Comparison of ENCODE assay signal across 25 cellular contexts in the genomic region with DNA sequence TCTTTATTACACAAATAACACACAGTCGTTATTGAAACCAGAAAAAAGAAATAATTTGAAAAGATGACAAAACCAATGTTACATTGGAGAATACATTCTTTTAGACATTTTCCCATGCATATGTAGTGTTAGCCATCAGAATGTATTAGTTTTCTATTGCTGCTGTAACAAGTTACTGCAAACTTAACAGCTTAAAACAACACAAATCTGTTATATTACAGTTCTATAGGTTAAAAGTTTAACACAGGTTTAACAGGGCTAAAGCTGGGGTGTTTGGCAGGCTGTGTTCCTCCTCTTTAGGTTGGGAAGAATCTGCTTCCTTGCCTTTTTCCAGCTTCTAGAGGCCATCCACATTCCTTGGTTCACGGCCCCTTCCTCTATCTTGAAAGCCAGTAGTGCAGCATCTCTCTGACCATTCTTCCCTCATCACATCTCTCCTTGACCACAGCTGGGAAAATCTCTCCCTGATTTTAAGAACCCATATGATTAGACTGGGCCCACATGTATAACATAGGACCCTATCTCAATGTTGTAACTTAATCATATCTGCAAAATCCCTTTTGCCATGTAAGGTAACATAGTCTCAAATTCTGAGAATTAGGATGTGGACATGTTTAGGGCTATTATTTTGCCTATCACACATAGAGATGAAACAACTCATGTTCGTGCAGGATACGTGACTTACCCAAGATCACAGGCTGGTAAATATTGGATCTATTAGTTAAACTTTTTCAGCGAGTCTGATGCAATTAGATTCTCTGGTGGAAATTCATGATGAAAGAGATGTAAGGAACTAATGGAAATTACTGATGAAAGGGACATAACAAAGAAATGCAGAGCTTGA.
A peak's percentile ranks its signal among the peaks of the same experiment; 100 is the strongest.
DNase-seq lines count a peak whose midpoint lies in the region; ATAC-seq and TF ChIP-seq lines count a peak whose summit lies in the region.
"Had no signal": no experiment of that assay in that cellular context is flagged by ENCODE, and none has a peak within 500 bp of the region (broad histone marks: within the 10 kb centered on the region; RNA-seq: fewer than 3 reads in every experiment).

No MANE protein-coding gene starts in this region.

- TF ChIP-seq RAD21 in liver (IDR thresholded peaks at IDR 0.05), result peak in 1 of 2 donors; percentile 40

- POLR2A ChIA-PET in PC-9 (lab: Charles Lee; ENCODE audit: unreplicated experiment), result interaction anchor here (0.6 to 0.8 kb wide), 2 partner anchors 22 to 175 kb away, joined by 7 to 9 read pairs; no protein-coding TSS in a partner anchor

- H3K27me3 ChIP-seq in cardiac muscle cell (no peaks in the 10 kb centered on the region), PC-9 (ENCODE audit: insufficient read depth, low read depth) (no peaks in the 10 kb centered on the region), liver (ENCODE audit: control insufficient read depth in 4 of 4, insufficient read depth in 4 of 4, low read length in 3 of 4) (no peaks in the 10 kb centered on the region), smooth muscle cell (ENCODE audit: low read depth) (no peaks in the 10 kb centered on the region), ovary (no peaks in the 10 kb centered on the region)
- H3K27me3 ChIP-seq: neural progenitor cell had no signal

- DNase-seq in cardiac muscle cell (ENCODE audit: low read depth in 1 of 2, low spot score in 1 of 2), result no peak
- no peak for DNase-seq in left ventricle myocardium superior
- DNase-seq in PC-9, result no peak
- no peak for DNase-seq in smooth muscle cell (lab: John Stamatoyannopoulos, UW; ENCODE audit: unreplicated experiment)
- DNase-seq in ovary, result no peak
- DNase-seq: 8988T; activated CD4-positive, alpha-beta T cell treated with anti-CD3 and anti-CD28 coated beads, Interleukin-2, amount 10 ng/mL, durations not matched to agents 24 days and 14 days; activated gamma-delta T cell; activated T-cell treated with anti-CD3 and anti-CD28 coated beads, Interleukin-2, amount 50 U/mL, for 24 hours; CD8-positive, alpha-beta T cell; GM23248; HFFc6; NCI-H1694; NCI-H2171; NCI-H526; stimulated activated naive CD8-positive, alpha-beta T cell treated with anti-CD3 and anti-CD28 coated beads, Interleukin-15, Interleukin-2, amounts not matched to agents 100 U/mL and 50 U/mL, for 24 hours; SW 1271; T-helper 9 cell; WERI-Rb-1 had no signal

- TSS peak; percentile 11 for BruUV-seq in PC-9 (replicated peaks; lab: Mats Ljungman, UMichigan)

- H3K4me1 ChIP-seq in cardiac muscle cell (ENCODE audit: low read depth) (peaks cover 8% of the 10 kb centered on the region), PC-9 (replicated peaks; ENCODE audit: insufficient read depth) (peaks cover 63% of the 10 kb centered on the region), liver (ENCODE audit: control insufficient read depth in 4 of 4, insufficient read depth in 4 of 4, low read length in 3 of 4) (peaks cover 0 to 10% (median 7%) of the 10 kb centered on the region in 4 donors), smooth muscle cell (ENCODE audit: low read depth) (peaks cover 20% of the 10 kb centered on the region), ovary (ENCODE audit: insufficient read depth) (no peaks in the 10 kb centered on the region)

- no peaks in the 10 kb centered on the region for H3K36me3 ChIP-seq in cardiac muscle cell
- no peaks in the 10 kb centered on the region for H3K36me3 ChIP-seq in PC-9 (ENCODE audit: low read depth)
- no peaks in the 10 kb centered on the region for H3K36me3 ChIP-seq in liver (ENCODE audit: control insufficient read depth in 4 of 4, insufficient read depth in 3 of 4, low read depth in 1 of 4, low read length in 3 of 4)
- H3K36me3 ChIP-seq in smooth muscle cell (ENCODE audit: low read depth), result no peaks in the 10 kb centered on the region
- no peaks in the 10 kb centered on the region for H3K36me3 ChIP-seq in ovary
- H3K36me3 ChIP-seq: neural progenitor cell, thoracic aorta, WERI-Rb-1 had no signal

- H3K9me3 ChIP-seq in cardiac muscle cell (ENCODE audit: low read depth), result no peaks in the 10 kb centered on the region
- H3K9me3 ChIP-seq in PC-9 (ENCODE audit: insufficient read depth, low read depth), result no peaks in the 10 kb centered on the region
- H3K9me3 ChIP-seq in liver (ENCODE audit: control insufficient read depth in 4 of 4, low read length in 3 of 4), result no peaks in the 10 kb centered on the region
- H3K9me3 ChIP-seq in smooth muscle cell (replicated peaks; ENCODE audit: low read depth), result no peaks in the 10 kb centered on the region
- H3K9me3 ChIP-seq in ovary, result no peaks in the 10 kb centered on the region
- H3K9me3 ChIP-seq: thoracic aorta had no signal

- CTCF ChIA-PET in PC-9 (lab: Charles Lee), result interaction anchor here (0.6 to 2.1 kb wide), 2 partner anchors 8 to 104 kb away, joined by 5 to 8 read pairs; no protein-coding TSS in a partner anchor

- ATAC-seq in left ventricle myocardium superior (no peak), HG03280 (IDR thresholded peaks at IDR 0.05; ENCODE audit: unreplicated experiment) (no peak), GM18505 (IDR thresholded peaks at IDR 0.05; ENCODE audit: unreplicated experiment) (no peak)
- ATAC-seq: CD8-positive, alpha-beta T cell; Panc1; stimulated activated naive CD8-positive, alpha-beta T cell treated with anti-CD3 and anti-CD28 coated beads, Interleukin-15, Interleukin-2, amounts not matched to agents 100 U/mL and 50 U/mL, for 24 hours had no signal

- WGBS in liver, result 61% methylated on average over 5 of the region's 5 CpGs
- 97% methylated on average over 5 of the region's 5 CpGs for WGBS in smooth muscle cell (ENCODE audit: low lambda C conversion rate)
- 94 to 96% (median 95%) methylated on average over 5 of the region's 5 CpGs for WGBS in ovary, 3 donors

- TF ChIP-seq POLR2A in GM18505 (IDR thresholded peaks at IDR 0.05; ENCODE audit: borderline replicate concordance, extremely low read depth, insufficient read depth, insufficient read length) (no peak), ovary (IDR thresholded peaks at IDR 0.05) (no peak)

- TF ChIP-seq CTCF in cardiac muscle cell (IDR thresholded peaks at IDR 0.05; ENCODE audit: low read depth, low read length) (no peak), PC-9 (conservative IDR thresholded peaks at IDR 0.05) (no peak), liver (IDR thresholded peaks at IDR 0.05; ENCODE audit: low read depth, low read length, missing input control) (no peak), smooth muscle cell (IDR thresholded peaks at IDR 0.05; ENCODE audit: borderline replicate concordance, insufficient read depth, poor library complexity, severe bottlenecking) (no peak), ovary (IDR thresholded peaks at IDR 0.05) (no peak)

- intact Hi-C loops in left ventricle myocardium superior (cut with micrococcal nuclease), result no loop called here
- intact Hi-C loops in PC-9 (cut with micrococcal nuclease; ENCODE audit: unreplicated experiment), result no loop called here
- intact Hi-C loops in ovary (cut with DNase I), result no loop called here

- H4K20me1 ChIP-seq in PC-9 (ENCODE audit: insufficient read depth) (no peaks in the 10 kb centered on the region), smooth muscle cell (ENCODE audit: low read depth) (no peaks in the 10 kb centered on the region)

- H3K9ac ChIP-seq in liver (ENCODE audit: low read depth in 1 of 2, low read length in 2 of 2) (no peak overlapping the region), smooth muscle cell (ENCODE audit: low read depth) (no peak overlapping the region)
- H3K9ac ChIP-seq: GM23248, neural progenitor cell had no signal

- H3K79me2 ChIP-seq in PC-9 (ENCODE audit: low read depth) (no peaks in the 10 kb centered on the region), smooth muscle cell (ENCODE audit: low read depth) (no peaks in the 10 kb centered on the region)

- no peak for TF ChIP-seq EP300 in ovary (IDR thresholded peaks at IDR 0.05)

- no peak overlapping the region for H2AFZ ChIP-seq in PC-9
- H2AFZ ChIP-seq in smooth muscle cell (ENCODE audit: low read depth), result peak overlapping the region; percentile 18
- H2AFZ ChIP-seq: GM23248 had no signal

- H3K4me3 ChIP-seq in cardiac muscle cell (no peak overlapping the region), PC-9 (no peak overlapping the region; the same call in 1 of the 2 replicates), liver (ENCODE audit: low read depth in 1 of 3, low read length in 3 of 3) (no peak overlapping the region), smooth muscle cell (no peak overlapping the region), ovary (no peak overlapping the region)
- H3K4me3 ChIP-seq: GM23248, neural progenitor cell, thoracic aorta had no signal

- H3F3A ChIP-seq in PC-9 (ENCODE audit: insufficient read depth, low read depth), result peaks cover 52% of the 10 kb centered on the region
- peaks cover 9% of the 10 kb centered on the region for H3F3A ChIP-seq in smooth muscle cell (ENCODE audit: low read depth)

- H3K27ac ChIP-seq in cardiac muscle cell, result peak overlapping the region; percentile 1
- H3K27ac ChIP-seq in PC-9, result peak overlapping the region; percentile 89
- H3K27ac ChIP-seq in liver (ENCODE audit: low read depth in 1 of 2, low read length in 2 of 2), result peak overlapping the region; percentile 42 to 68
- peak overlapping the region; percentile 90 for H3K27ac ChIP-seq in smooth muscle cell (ENCODE audit: low read depth)
- H3K27ac ChIP-seq in ovary, result no peak overlapping the region
- H3K27ac ChIP-seq: GM23248, neural progenitor cell, WERI-Rb-1 had no signal

- H3K9me2 ChIP-seq in PC-9 (ENCODE audit: insufficient read depth), result no peaks in the 10 kb centered on the region

- H3K4me2 ChIP-seq in PC-9, result peak overlapping the region; percentile 44
- H3K4me2 ChIP-seq in smooth muscle cell, result peak overlapping the region; percentile 75
- H3K4me2 ChIP-seq: neural progenitor cell had no signal

TF ChIP-seq in liver, 16 proteins besides CTCF, POLR2A, EP300 and RAD21 (continues in another document):
- TF ChIP-seq SP1 (IDR thresholded peaks at IDR 0.05) (peak; percentile 82), FOXA2 (IDR thresholded peaks at IDR 0.05) (peak; percentile 82), RXRA (IDR thresholded peaks at IDR 0.05) (peak; percentile 31 to 58), HNF4A (conservative IDR thresholded peaks at IDR 0.05) (peak; percentile 64 to 74), JUND (IDR thresholded peaks at IDR 0.05) (peak; percentile 64 to 69), FOXA1 (IDR thresholded peaks at IDR 0.05) (peak; percentile 86), EGR1 (IDR thresholded peaks at IDR 0.05; ENCODE audit: low read depth in 2 of 2) (peak in 1 of 2 donors; percentile 67), GABPA (IDR thresholded peaks at IDR 0.05 in 1 of 2, conservative IDR thresholded peaks at IDR 0.05 in 1 of 2) (peak in 1 of 2 donors; percentile 28), HNF4G (IDR thresholded peaks at IDR 0.05) (peak; percentile 48)
- TF ChIP-seq, protein P1, sequence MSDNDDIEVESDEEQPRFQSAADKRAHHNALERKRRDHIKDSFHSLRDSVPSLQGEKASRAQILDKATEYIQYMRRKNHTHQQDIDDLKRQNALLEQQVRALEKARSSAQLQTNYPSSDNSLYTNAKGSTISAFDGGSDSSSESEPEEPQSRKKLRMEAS (IDR thresholded peaks at IDR 0.05), result peak; percentile 8

Comparison
In these comparisons a context has a peak if more than half of its experiments do, and no peak if none do; other contexts are left out.
1. H3K27ac ChIP-seq: peak in cardiac muscle cell (single experiment), PC-9 (single experiment), liver (2 of 2) and smooth muscle cell (single experiment); none in ovary (0 of 2).